9 cellular contexts compared by ENCODE assay signal in genomic region chr14:64234877-64235651, GRCh38. TPM values are rescaled to one million over a fixed set of nuclear protein-coding genes. Genes with fewer than 3 reads are reported as not detected.
DNase-seq lines count a peak whose midpoint lies in the region; ATAC-seq and TF ChIP-seq lines count a peak whose summit lies in the region.
"Had no signal": no experiment of that assay in that cellular context is flagged by ENCODE, and none has a peak within 500 bp of the region (broad histone marks: within the 10 kb centered on the region; RNA-seq: fewer than 3 reads in every experiment).

No MANE protein-coding gene starts in this region.

- H3K36me3 ChIP-seq in tibial nerve: peaks cover 0 to 18% (median 0%) of the 10 kb centered on the region in 3 donors

- no peaks in the 10 kb centered on the region for H3K27me3 ChIP-seq in tibial nerve

- TF ChIP-seq EP300 in tibial nerve (IDR thresholded peaks at IDR 0.05): no peak

- no peaks in the 10 kb centered on the region for H3K36me3 Mint-ChIP-seq in activated CD4-positive, alpha-beta memory T cell treated with anti-CD3 and anti-CD28 coated beads, Interleukin-2, amount 10 ng/mL, durations not matched to agents 7 days and 5 days (ENCODE audit: low read depth)

- DNase-seq in GM12865 (ENCODE audit: low read depth): peak; percentile 51
- DNase-seq in SK-N-DZ (ENCODE audit: low spot score): peak; percentile 47
- DNase-seq in lung microvascular endothelial cell (ENCODE audit: low read depth in 2 of 2): peak; percentile 15 to 73
- no peak for DNase-seq in activated CD4-positive, alpha-beta memory T cell treated with anti-CD3 and anti-CD28 coated beads, Interleukin-2, amount 10 ng/mL, durations not matched to agents 7 days and 5 days
- no peak for DNase-seq in AG08396 (ENCODE audit: low spot score)
- DNase-seq in tibial nerve (ENCODE audit: low spot score in 2 of 2): no peak
- DNase-seq: GOT3 had no signal

- no peaks in the 10 kb centered on the region for H3K27me3 Mint-ChIP-seq in activated CD4-positive, alpha-beta memory T cell treated with anti-CD3 and anti-CD28 coated beads, Interleukin-2, amount 10 ng/mL, durations not matched to agents 7 days and 5 days

- H3K9me3 Mint-ChIP-seq in activated CD4-positive, alpha-beta memory T cell treated with anti-CD3 and anti-CD28 coated beads, Interleukin-2, amount 10 ng/mL, durations not matched to agents 7 days and 5 days: no peaks in the 10 kb centered on the region

- WGBS in tibial nerve, 2 donors: 72 to 78% methylated on average over 24 of the region's 24 CpGs

- H3K27ac ChIP-seq in tibial nerve: peak overlapping the region in 1 of 4 donors; percentile 37

- CTCF ChIA-PET in activated CD4-positive, alpha-beta memory T cell treated with anti-CD3 and anti-CD28 coated beads, Interleukin-2, amount 10 ng/mL, durations not matched to agents 7 days and 5 days (lab: Charles Lee): no interaction called here

- no peak overlapping the region for H3K4me3 Mint-ChIP-seq in activated CD4-positive, alpha-beta memory T cell treated with anti-CD3 and anti-CD28 coated beads, Interleukin-2, amount 10 ng/mL, durations not matched to agents 7 days and 5 days

- H3K4me3 ChIP-seq in GM12865 (ENCODE audit: low read depth, low read length): peak overlapping the region; percentile 40
- no peak overlapping the region for H3K4me3 ChIP-seq in tibial nerve

- TF ChIP-seq POLR2A in tibial nerve (IDR thresholded peaks at IDR 0.05): no peak

- POLR2A ChIA-PET in activated CD4-positive, alpha-beta memory T cell treated with anti-CD3 and anti-CD28 coated beads, Interleukin-2, amount 10 ng/mL, durations not matched to agents 7 days and 5 days (lab: Charles Lee): no interaction called here

- H3K9me3 ChIP-seq in tibial nerve: no peaks in the 10 kb centered on the region

- TF ChIP-seq CTCF in GM12865 (IDR thresholded peaks at IDR 0.05; ENCODE audit: insufficient read depth, low read depth, low read length, missing control alignments): no peak
- TF ChIP-seq CTCF in tibial nerve (IDR thresholded peaks at IDR 0.05): no peak

- ATAC-seq in HG03175 (IDR thresholded peaks at IDR 0.05; ENCODE audit: unreplicated experiment) (peak; percentile 1), HG02610 (IDR thresholded peaks at IDR 0.05; ENCODE audit: unreplicated experiment) (no peak)

- H3K27ac Mint-ChIP-seq in activated CD4-positive, alpha-beta memory T cell treated with anti-CD3 and anti-CD28 coated beads, Interleukin-2, amount 10 ng/mL, durations not matched to agents 7 days and 5 days: no peak overlapping the region

- H3K4me1 ChIP-seq in tibial nerve: peaks cover 0 to 10% (median 4%) of the 10 kb centered on the region in 4 donors

- peaks cover 15% of the 10 kb centered on the region for H3K4me1 Mint-ChIP-seq in activated CD4-positive, alpha-beta memory T cell treated with anti-CD3 and anti-CD28 coated beads, Interleukin-2, amount 10 ng/mL, durations not matched to agents 7 days and 5 days

RNA-seq across cellular contexts. Expression of gene ESR2, which starts 59.1 kb away (rescaled TPM):
- polyA plus RNA-seq in SK-N-DZ (2014; cell fraction: cytosol; rRNA removed): 0.64 and 1.3 TPM in 2 replicates
- 0.08 and 0.91 TPM in 2 replicates for polyA plus RNA-seq in SK-N-DZ (2014; cell fraction: nucleus; rRNA removed)
- total RNA-seq in lung microvascular endothelial cell (under 0.01 and 0.44 TPM in 2 replicates), tibial nerve (1 to 10 TPM in 3 of 4 donors, under 1 TPM in 1; 0.59 to 2.4 (median 1.5) TPM)
- total RNA-seq in activated CD4-positive, alpha-beta memory T cell treated with anti-CD3 and anti-CD28 coated beads, Interleukin-2, amount 10 ng/mL, durations not matched to agents 7 days and 5 days: under 1 TPM; 0.13 to 0.18 TPM

Comparison
In these comparisons a context has a peak if more than half of its experiments do, and no peak if none do; other contexts are left out.
1. DNase-seq: peak in GM12865 (single experiment), SK-N-DZ (single experiment) and lung microvascular endothelial cell (2 of 2); none in activated CD4-positive, alpha-beta memory T cell treated with anti-CD3 and anti-CD28 coated beads, Interleukin-2, amount 10 ng/mL, durations not matched to agents 7 days and 5 days (single experiment), AG08396 (single experiment) and tibial nerve (0 of 2).